2 cellular contexts compared by ENCODE assay signal in the genomic region with DNA sequence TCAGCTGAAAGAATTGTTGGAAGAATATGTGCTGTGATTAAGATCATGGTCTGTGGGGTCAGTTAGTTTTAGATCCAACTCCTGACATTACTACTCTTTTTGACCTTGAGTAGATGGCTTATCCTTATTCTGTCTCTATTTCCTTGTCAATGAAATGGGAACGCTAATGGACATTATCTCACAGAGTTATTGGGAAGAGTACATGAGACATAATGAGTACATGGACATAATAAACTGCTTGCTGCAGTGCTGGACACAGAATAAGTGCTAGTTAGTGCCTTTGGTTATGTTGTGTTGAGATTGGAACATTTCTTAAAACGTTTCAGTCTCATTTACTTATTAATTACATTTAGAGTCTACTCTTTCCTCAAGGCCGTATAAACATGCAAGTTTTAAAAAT.
TF ChIP-seq lines count a peak whose summit lies in the region.

No MANE protein-coding gene starts in this region.

TF ChIP-seq in HepG2, 621 proteins besides CTCF, POLR2A, EP300 and RAD21:
- TF ChIP-seq ETV6 (CRISPR knock-in tag; conservative IDR thresholded peaks at IDR 0.05) = no peak
- TF ChIP-seq ZNF629 (CRISPR knock-in tag; conservative IDR thresholded peaks at IDR 0.05) = peak; percentile 73
- no peak for TF ChIP-seq ASH2L (IDR thresholded peaks at IDR 0.05; ENCODE audit: insufficient read length, low read depth, low read length)
- TF ChIP-seq, protein P1, sequence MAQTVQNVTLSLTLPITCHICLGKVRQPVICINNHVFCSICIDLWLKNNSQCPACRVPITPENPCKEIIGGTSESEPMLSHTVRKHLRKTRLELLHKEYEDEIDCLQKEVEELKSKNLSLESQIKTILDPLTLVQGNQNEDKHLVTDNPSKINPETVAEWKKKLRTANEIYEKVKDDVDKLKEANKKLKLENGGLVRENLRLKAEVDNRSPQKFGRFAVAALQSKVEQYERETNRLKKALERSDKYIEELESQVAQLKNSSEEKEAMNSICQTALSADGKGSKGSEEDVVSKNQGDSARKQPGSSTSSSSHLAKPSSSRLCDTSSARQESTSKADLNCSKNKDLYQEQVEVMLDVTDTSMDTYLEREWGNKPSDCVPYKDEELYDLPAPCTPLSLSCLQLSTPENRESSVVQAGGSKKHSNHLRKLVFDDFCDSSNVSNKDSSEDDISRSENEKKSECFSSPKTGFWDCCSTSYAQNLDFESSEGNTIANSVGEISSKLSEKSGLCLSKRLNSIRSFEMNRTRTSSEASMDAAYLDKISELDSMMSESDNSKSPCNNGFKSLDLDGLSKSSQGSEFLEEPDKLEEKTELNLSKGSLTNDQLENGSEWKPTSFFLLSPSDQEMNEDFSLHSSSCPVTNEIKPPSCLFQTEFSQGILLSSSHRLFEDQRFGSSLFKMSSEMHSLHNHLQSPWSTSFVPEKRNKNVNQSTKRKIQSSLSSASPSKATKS (CRISPR knock-in tag; IDR thresholded peaks at IDR 0.05) = no peak
- TF ChIP-seq POGZ (CRISPR knock-in tag; IDR thresholded peaks at IDR 0.05) = no peak
- TF ChIP-seq ZNF564 (CRISPR knock-in tag; IDR thresholded peaks at IDR 0.05) = no peak
- no peak for TF ChIP-seq NFE2L2 (IDR thresholded peaks at IDR 0.05; ENCODE audit: low read length)
- TF ChIP-seq ZFYVE20 (CRISPR knock-in tag; IDR thresholded peaks at IDR 0.05; ENCODE audit: borderline replicate concordance, low read depth) = no peak
- no peak for TF ChIP-seq KIAA2018 (CRISPR knock-in tag; IDR thresholded peaks at IDR 0.05; ENCODE audit: borderline replicate concordance)
- TF ChIP-seq RBM22 (optimal IDR thresholded peaks at IDR 0.05; ENCODE audit: low read length) = peak; percentile 55

TF ChIP-seq in K562, 482 proteins besides CTCF, POLR2A, EP300 and RAD21:
- TF ChIP-seq HMBOX1 (IDR thresholded peaks at IDR 0.05) = peak; percentile 58; the same call in 1 of the 2 replicates
- TF ChIP-seq ESRRA (IDR thresholded peaks at IDR 0.05; ENCODE audit: borderline replicate concordance, low read depth) = peak; percentile 67
- no peak for TF ChIP-seq HMG20B (CRISPR knock-in tag; IDR thresholded peaks at IDR 0.05)
- TF ChIP-seq, protein P2, sequence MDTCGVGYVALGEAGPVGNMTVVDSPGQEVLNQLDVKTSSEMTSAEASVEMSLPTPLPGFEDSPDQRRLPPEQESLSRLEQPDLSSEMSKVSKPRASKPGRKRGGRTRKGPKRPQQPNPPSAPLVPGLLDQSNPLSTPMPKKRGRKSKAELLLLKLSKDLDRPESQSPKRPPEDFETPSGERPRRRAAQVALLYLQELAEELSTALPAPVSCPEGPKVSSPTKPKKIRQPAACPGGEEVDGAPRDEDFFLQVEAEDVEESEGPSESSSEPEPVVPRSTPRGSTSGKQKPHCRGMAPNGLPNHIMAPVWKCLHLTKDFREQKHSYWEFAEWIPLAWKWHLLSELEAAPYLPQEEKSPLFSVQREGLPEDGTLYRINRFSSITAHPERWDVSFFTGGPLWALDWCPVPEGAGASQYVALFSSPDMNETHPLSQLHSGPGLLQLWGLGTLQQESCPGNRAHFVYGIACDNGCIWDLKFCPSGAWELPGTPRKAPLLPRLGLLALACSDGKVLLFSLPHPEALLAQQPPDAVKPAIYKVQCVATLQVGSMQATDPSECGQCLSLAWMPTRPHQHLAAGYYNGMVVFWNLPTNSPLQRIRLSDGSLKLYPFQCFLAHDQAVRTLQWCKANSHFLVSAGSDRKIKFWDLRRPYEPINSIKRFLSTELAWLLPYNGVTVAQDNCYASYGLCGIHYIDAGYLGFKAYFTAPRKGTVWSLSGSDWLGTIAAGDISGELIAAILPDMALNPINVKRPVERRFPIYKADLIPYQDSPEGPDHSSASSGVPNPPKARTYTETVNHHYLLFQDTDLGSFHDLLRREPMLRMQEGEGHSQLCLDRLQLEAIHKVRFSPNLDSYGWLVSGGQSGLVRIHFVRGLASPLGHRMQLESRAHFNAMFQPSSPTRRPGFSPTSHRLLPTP (IDR thresholded peaks at IDR 0.05; ENCODE audit: borderline replicate concordance, extremely low read depth, insufficient read length) = no peak
- TF ChIP-seq CREBBP (IDR thresholded peaks at IDR 0.05; ENCODE audit: low read depth, low read length) = no peak
- no peak for TF ChIP-seq CCAR2 (IDR thresholded peaks at IDR 0.05; ENCODE audit: low read depth, low read length)
